In genomic region chr2:3426615-3427014, GRCh38 we compare ENCODE assay signal across 29 cellular contexts.
"Had no signal": no experiment of that assay in that cellular context is flagged by ENCODE, and none has a peak within 500 bp of the region (broad histone marks: within the 10 kb centered on the region; RNA-seq: fewer than 3 reads in every experiment).

No MANE protein-coding gene starts in this region.

- H3K27me3 Mint-ChIP-seq: natural killer cell treated with Interleukin-12 subunit alpha and Interleukin-12 subunit beta and Interleukin-15 and Interleukin-18, amount 100 ng/mL, for 72 hours; progenitor cell of endocrine pancreas; stimulated activated naive B cell treated with anti-CD40 and anti-IgM and Interleukin-4, amounts not matched to agents 10 μg/mL and 1 μg/mL and 100 μg/mL, for 72 hours; stimulated activated naive CD8-positive, alpha-beta T cell treated with anti-CD3 and anti-CD28 coated beads, Interleukin-15, Interleukin-2, amounts not matched to agents 100 ng/mL and 50 ng/mL, for 24 hours had no signal

- H3K36me3 ChIP-seq: ovary had no signal

- H3K9ac ChIP-seq: parathyroid adenoma had no signal

- H3K27ac ChIP-seq: neutrophil, ovary, parathyroid adenoma, psoas muscle, right lobe of liver, sigmoid colon, stomach, thoracic aorta, thyroid gland, tibial nerve, upper lobe of left lung, vagina had no signal

- H3K4me3 ChIP-seq: ovary, psoas muscle, right lobe of liver, sigmoid colon, stomach, thoracic aorta, thyroid gland, tibial nerve, upper lobe of left lung, vagina had no signal

- H3K4me1 ChIP-seq: parathyroid adenoma, psoas muscle, sigmoid colon, thyroid gland, vagina had no signal

- H3K27me3 ChIP-seq: neutrophil, ovary, right lobe of liver, sigmoid colon, stomach, thyroid gland, tibial nerve, upper lobe of left lung, vagina had no signal

- H3K27ac Mint-ChIP-seq: natural killer cell treated with Interleukin-12 subunit alpha and Interleukin-12 subunit beta and Interleukin-15 and Interleukin-18, amount 100 ng/mL, for 72 hours; nephron progenitor cell; progenitor cell of endocrine pancreas; stimulated activated naive B cell treated with anti-CD40 and anti-IgM and Interleukin-4, amounts not matched to agents 10 μg/mL and 1 μg/mL and 100 μg/mL, for 72 hours had no signal

- H3K4me1 Mint-ChIP-seq: neural crest cell had no signal

- H3K9me3 Mint-ChIP-seq: natural killer cell treated with Interleukin-12 subunit alpha and Interleukin-12 subunit beta and Interleukin-15 and Interleukin-18, amount 100 ng/mL, for 72 hours; nephron progenitor cell; neural crest cell; stimulated activated effector memory CD8-positive, alpha-beta T cell treated with anti-CD3 and anti-CD28 coated beads, Interleukin-12 subunit alpha, Interleukin-12 subunit beta, amount 100 ng/mL, for 72 hours; stimulated activated naive CD8-positive, alpha-beta T cell treated with anti-CD3 and anti-CD28 coated beads, Interleukin-15, Interleukin-2, amounts not matched to agents 100 ng/mL and 50 ng/mL, for 24 hours had no signal

- ATAC-seq: natural killer cell treated with Interleukin-12 subunit alpha and Interleukin-12 subunit beta and Interleukin-15 and Interleukin-18, amount 100 ng/mL, for 72 hours; psoas muscle; right cardiac atrium; right lobe of liver; stimulated activated effector memory CD8-positive, alpha-beta T cell treated with anti-CD3 and anti-CD28 coated beads, Interleukin-12 subunit alpha, Interleukin-12 subunit beta, amount 100 ng/mL, for 72 hours; stimulated activated naive B cell treated with anti-CD40 and anti-IgM and Interleukin-4, amounts not matched to agents 10 μg/mL and 1 μg/mL and 100 μg/mL, for 72 hours had no signal

- H3K4me3 Mint-ChIP-seq: natural killer cell treated with Interleukin-12 subunit alpha and Interleukin-12 subunit beta and Interleukin-15 and Interleukin-18, amount 100 ng/mL, for 72 hours; nephron progenitor cell; neural crest cell; stimulated activated effector memory CD8-positive, alpha-beta T cell treated with anti-CD3 and anti-CD28 coated beads, Interleukin-12 subunit alpha, Interleukin-12 subunit beta, amount 100 ng/mL, for 72 hours; stimulated activated naive B cell treated with anti-CD40 and anti-IgM and Interleukin-4, amounts not matched to agents 10 μg/mL and 1 μg/mL and 100 μg/mL, for 72 hours; stimulated activated naive CD8-positive, alpha-beta T cell treated with anti-CD3 and anti-CD28 coated beads, Interleukin-15, Interleukin-2, amounts not matched to agents 100 ng/mL and 50 ng/mL, for 24 hours had no signal

- H2AFZ ChIP-seq: parathyroid adenoma had no signal

- H3K9me3 ChIP-seq: neutrophil, ovary, psoas muscle, right lobe of liver, sigmoid colon, stomach, thoracic aorta, thyroid gland, tibial nerve, upper lobe of left lung, vagina had no signal

- DNase-seq: nephron progenitor cell; nucleus accumbens; ovary; posterior cingulate gyrus; psoas muscle; right cardiac atrium; right lobe of liver; sigmoid colon; small intestine; stimulated activated CD4-positive, alpha-beta T cell treated with anti-CD3 and anti-CD28 coated beads, Interleukin-15, amount 100 ng/mL, for 24 hours; stimulated activated CD4-positive, alpha-beta T cell treated with anti-CD3 and anti-CD28 coated beads, Interleukin-2, amount 100 ng/mL, for 24 hours; stimulated activated CD4-positive, alpha-beta T cell treated with anti-CD3 and anti-CD28 coated beads, Interleukin-2, amount 100 ng/mL, for 48 hours; stimulated activated CD4-positive, alpha-beta T cell treated with anti-CD3 and anti-CD28 coated beads, Interleukin-4, amount 100 ng/mL, for 24 hours; stimulated activated naive B cell treated with anti-CD40 and anti-IgM and Interleukin-4, amounts not matched to agents 10 μg/mL and 1 μg/mL and 100 μg/mL, for 72 hours; stimulated activated naive CD4-positive, alpha-beta T cell treated with Interleukin-2 at 50 U/mL for 16 hours; stomach; thyroid gland; trophoblast cell; upper lobe of left lung had no signal
